ENCODE assay signal across 18 cellular contexts in genomic region chr14:104320611-104321086, GRCh38.
A peak's percentile ranks its signal among the peaks of the same experiment; 100 is the strongest.
DNase-seq lines count a peak whose midpoint lies in the region; ATAC-seq and TF ChIP-seq lines count a peak whose summit lies in the region.
"Had no signal": no experiment of that assay in that cellular context is flagged by ENCODE, and none has a peak within 500 bp of the region (broad histone marks: within the 10 kb centered on the region; RNA-seq: fewer than 3 reads in every experiment).

No MANE protein-coding gene starts in this region.

- no peak overlapping the region for H3K27ac Mint-ChIP-seq in WTC11
- H3K27ac Mint-ChIP-seq: activated naive CD4-positive, alpha-beta T cell treated with anti-CD3 and anti-CD28 coated beads, Interleukin-2, amount 50 U/mL, for 24 hours had no signal

- H3K9me3 Mint-ChIP-seq in WTC11 = no peaks in the 10 kb centered on the region
- H3K9me3 Mint-ChIP-seq: activated naive CD4-positive, alpha-beta T cell treated with anti-CD3 and anti-CD28 coated beads, Interleukin-2, amount 50 U/mL, for 24 hours had no signal

- TF ChIP-seq CTCF in WTC11 (IDR thresholded peaks at IDR 0.05) (no peak), spleen (IDR thresholded peaks at IDR 0.05 in 8 of 11, conservative IDR thresholded peaks at IDR 0.05 in 3 of 11) (no peak), gastrocnemius medialis (IDR thresholded peaks at IDR 0.05 in 4 of 5, conservative IDR thresholded peaks at IDR 0.05 in 1 of 5) (no peak)

- H3K27me3 ChIP-seq in spleen (replicated peaks in 1 of 7) = peaks cover 0 to 33% (median 0%) of the 10 kb centered on the region in 7 donors
- H3K27me3 ChIP-seq in gastrocnemius medialis = peaks cover 0 to 14% (median 9%) of the 10 kb centered on the region in 3 donors
- H3K27me3 ChIP-seq: BE2C had no signal

- H3K4me3 ChIP-seq in spleen = no peak overlapping the region
- H3K4me3 ChIP-seq in gastrocnemius medialis = no peak overlapping the region

- H3K27ac ChIP-seq in spleen (no peak overlapping the region), gastrocnemius medialis (no peak overlapping the region)
- H3K27ac ChIP-seq: WERI-Rb-1 had no signal

- H3K36me3 ChIP-seq in spleen (no peaks in the 10 kb centered on the region), gastrocnemius medialis (no peaks in the 10 kb centered on the region)
- H3K36me3 ChIP-seq: BE2C, WERI-Rb-1 had no signal

- H3K36me3 Mint-ChIP-seq in WTC11 = no peaks in the 10 kb centered on the region
- H3K36me3 Mint-ChIP-seq: activated naive CD4-positive, alpha-beta T cell treated with anti-CD3 and anti-CD28 coated beads, Interleukin-2, amount 50 U/mL, for 24 hours had no signal

- POLR2A ChIA-PET in WTC11 (lab: Charles Lee) = no interaction called here

- H3K4me1 Mint-ChIP-seq in WTC11 = no peaks in the 10 kb centered on the region
- H3K4me1 Mint-ChIP-seq: activated naive CD4-positive, alpha-beta T cell treated with anti-CD3 and anti-CD28 coated beads, Interleukin-2, amount 50 U/mL, for 24 hours had no signal

- H3K9me3 ChIP-seq in spleen = no peaks in the 10 kb centered on the region
- H3K9me3 ChIP-seq in gastrocnemius medialis = no peaks in the 10 kb centered on the region
- H3K9me3 ChIP-seq: BE2C, Caco-2 had no signal

- TF ChIP-seq POLR2A in spleen (IDR thresholded peaks at IDR 0.05) = no peak
- TF ChIP-seq POLR2A in gastrocnemius medialis (IDR thresholded peaks at IDR 0.05) = no peak

- WGBS in spleen, 5 donors = 12 to 41% (median 33%) methylated on average over 14 to 20 of the region's 20 CpGs

- H3K4me1 ChIP-seq in spleen = peaks cover 0 to 30% (median 12%) of the 10 kb centered on the region in 6 donors
- H3K4me1 ChIP-seq in gastrocnemius medialis = no peaks in the 10 kb centered on the region
- H3K4me1 ChIP-seq: Caco-2 had no signal

- intact Hi-C loops in spleen (cut with DNase I; ENCODE audit: low total_unique reads) (no loop called here), gastrocnemius medialis (cut with DNase I; ENCODE audit: low total_unique reads) (no loop called here)

- no peak for ATAC-seq in WTC11
- ATAC-seq in left lobe of liver = no peak
- no peak for ATAC-seq in gastrocnemius medialis
- no peak for ATAC-seq in GM21528 (IDR thresholded peaks at IDR 0.05; ENCODE audit: low FRiP score, unreplicated experiment)
- no peak for ATAC-seq in HG03159 (IDR thresholded peaks at IDR 0.05; ENCODE audit: unreplicated experiment)

- peak; percentile 34 for DNase-seq in activated effector memory CD4-positive, alpha-beta T cell treated with anti-CD3 and anti-CD28 coated beads, Interleukin-2, amount 50 U/mL, for 16 hours
- no peak for DNase-seq in activated effector memory CD4-positive, alpha-beta T cell treated with Interleukin-2 at 50 U/mL for 16 hours
- peak; percentile 8 for DNase-seq in WTC11 (ENCODE audit: low spot score)
- DNase-seq in left lobe of liver (ENCODE audit: low spot score) = peak; percentile 35
- peak; percentile 67 for DNase-seq in spleen
- DNase-seq in gastrocnemius medialis = no peak
- DNase-seq: activated CD4-positive, alpha-beta T cell treated with anti-CD3 and anti-CD28 coated beads, Interleukin-2, amount 50 U/mL, for 48 hours; Caco-2; caudate nucleus; DND-41; NCI-H1105 treated with DMSO at 0.1 percent for 48 hours; NCI-H510A treated with DMSO at 0.1 percent for 48 hours; stimulated activated CD8-positive, alpha-beta memory T cell treated with anti-CD3 and anti-CD28 coated beads, Interleukin-4, amount 100 ng/mL, for 48 hours; WERI-Rb-1 had no signal

- in situ Hi-C loops in gastrocnemius medialis (cut with MboI; ENCODE audit: low sequenced_read_pairs in 4 of 4) = no loop called here

- CTCF ChIA-PET in WTC11 (lab: Charles Lee) = no interaction called here

- no peak overlapping the region for H3K4me3 Mint-ChIP-seq in WTC11
- H3K4me3 Mint-ChIP-seq: activated naive CD4-positive, alpha-beta T cell treated with anti-CD3 and anti-CD28 coated beads, Interleukin-2, amount 50 U/mL, for 24 hours had no signal

- H3K27me3 Mint-ChIP-seq in WTC11 (ENCODE audit: low read depth) = no peaks in the 10 kb centered on the region

TF ChIP-seq in WTC11, 78 proteins besides CTCF, POLR2A, EP300 and RAD21:
- TF ChIP-seq FOXP1 (CRISPR knock-in tag; IDR thresholded peaks at IDR 0.05; ENCODE audit: borderline replicate concordance) (no peak), TCF7 (CRISPR knock-in tag; IDR thresholded peaks at IDR 0.05; ENCODE audit: low read depth) (no peak), CREB1 (CRISPR knock-in tag; IDR thresholded peaks at IDR 0.05) (no peak), HMGA2 (CRISPR knock-in tag; IDR thresholded peaks at IDR 0.05) (no peak), MYBL2 (CRISPR knock-in tag; IDR thresholded peaks at IDR 0.05) (no peak), PREB (CRISPR knock-in tag; IDR thresholded peaks at IDR 0.05; ENCODE audit: borderline replicate concordance) (no peak)

Comparison
In these comparisons a context has a peak if more than half of its experiments do, and no peak if none do; other contexts are left out.
1. DNase-seq: peak in activated effector memory CD4-positive, alpha-beta T cell treated with anti-CD3 and anti-CD28 coated beads, Interleukin-2, amount 50 U/mL, for 16 hours (single experiment), WTC11 (single experiment), left lobe of liver (single experiment) and spleen (single experiment); none in activated effector memory CD4-positive, alpha-beta T cell treated with Interleukin-2 at 50 U/mL for 16 hours (single experiment) and gastrocnemius medialis (0 of 2).